In genomic region chr12:124916370-124917134, GRCh38 we compare ENCODE assay signal across 8 cellular contexts. TPM values are rescaled to one million over a fixed set of nuclear protein-coding genes. Genes with fewer than 3 reads are reported as not detected.
DNase-seq lines count a peak whose midpoint lies in the region; ATAC-seq and TF ChIP-seq lines count a peak whose summit lies in the region.

No MANE protein-coding gene starts in this region.

- H2BK12ac ChIP-seq in mesenchymal stem cell (ENCODE audit: low read length in 2 of 2), result peak overlapping the region; percentile 81 to 91

- no peaks in the 10 kb centered on the region for H3K9me3 ChIP-seq in mesenchymal stem cell (ENCODE audit: control insufficient read depth, low read length)
- H3K9me3 ChIP-seq in thoracic aorta, result no peaks in the 10 kb centered on the region

- H3K27me3 ChIP-seq in mesenchymal stem cell (ENCODE audit: control insufficient read depth in 1 of 2, insufficient read depth in 1 of 2, low read length in 2 of 2) (no peaks in the 10 kb centered on the region), thoracic aorta (replicated peaks; ENCODE audit: insufficient read depth) (no peaks in the 10 kb centered on the region)

- H3K27ac ChIP-seq in mesenchymal stem cell (ENCODE audit: low read length, poor library complexity, severe bottlenecking) (peak overlapping the region; percentile 99), thoracic aorta (peak overlapping the region; percentile 97 to 100)

- H2BK15ac ChIP-seq in mesenchymal stem cell (ENCODE audit: low read depth, poor library complexity, severe bottlenecking), result no peak overlapping the region

- 0 out of 2 replicates have a peak, but pooled peaks have one; percentile 17 for TF ChIP-seq POLR2A in Raji (IDR thresholded peaks at IDR 0.05; ENCODE audit: insufficient read depth, low read depth, low read length)

- peak overlapping the region; percentile 90 to 97 for H3K18ac ChIP-seq in mesenchymal stem cell (ENCODE audit: low read depth in 1 of 2, low read length in 2 of 2)

- 3% methylated on average over 5 of the region's 5 CpGs for WGBS in mesenchymal stem cell

- H4K91ac ChIP-seq in mesenchymal stem cell (ENCODE audit: low read length), result peak overlapping the region; percentile 74

- H3K79me1 ChIP-seq in mesenchymal stem cell (replicated peaks; ENCODE audit: low read length, poor library complexity, severe bottlenecking), result no peaks in the 10 kb centered on the region

- TF ChIP-seq CTCF in thoracic aorta (IDR thresholded peaks at IDR 0.05), result no peak

- H2BK5ac ChIP-seq in mesenchymal stem cell (ENCODE audit: low read depth, low read length, poor library complexity, severe bottlenecking), result peak overlapping the region; percentile 87

- peak overlapping the region; percentile 33 for H4K8ac ChIP-seq in mesenchymal stem cell (ENCODE audit: low read length)

- no peak overlapping the region for H2AFZ ChIP-seq in mesenchymal stem cell (ENCODE audit: low read depth, low read length)

- H3K4me2 ChIP-seq in mesenchymal stem cell (ENCODE audit: low read length, poor library complexity, severe bottlenecking), result peak overlapping the region; percentile 0

- peak overlapping the region; percentile 100 for H3K9ac ChIP-seq in mesenchymal stem cell (ENCODE audit: low read length)

- H3K4me1 ChIP-seq in mesenchymal stem cell (ENCODE audit: control insufficient read depth, insufficient read depth, low read depth, low read length) (peaks cover 15% of the 10 kb centered on the region), thoracic aorta (ENCODE audit: control insufficient read depth in 1 of 2, low read depth in 2 of 2) (peaks cover 30 to 62% of the 10 kb centered on the region in 2 donors)

- H3K4me3 ChIP-seq in mesenchymal stem cell (ENCODE audit: insufficient read depth in 1 of 2, low read depth in 1 of 2, low read length in 2 of 2) (peak overlapping the region in 1 of 2 experiments; percentile 98), thoracic aorta (peak overlapping the region; percentile 91)

- peak; percentile 57 for ATAC-seq in thoracic aorta (ENCODE audit: insufficient number of reproducible peaks, low FRiP score, low read depth)
- ATAC-seq in GM21786 (IDR thresholded peaks at IDR 0.05; ENCODE audit: unreplicated experiment), result no peak

- no peak overlapping the region for H3K23ac ChIP-seq in mesenchymal stem cell (ENCODE audit: low read length in 2 of 2)

- peak; percentile 84 for DNase-seq in GM04503 (ENCODE audit: low read depth)
- DNase-seq in dermis microvascular lymphatic vessel endothelial cell (ENCODE audit: low read depth in 2 of 2), result peak; percentile 89 to 94
- DNase-seq in mesenchymal stem cell, result peak; percentile 94
- DNase-seq in thoracic aorta (ENCODE audit: low spot score), result peak; percentile 55
- no peak for DNase-seq in NCI-H2227 (lab: John Stamatoyannopoulos, UW; ENCODE audit: unreplicated experiment)
- no peak for DNase-seq in effector CD4-positive, alpha-beta T cell

- peak overlapping the region; percentile 98 for H2BK120ac ChIP-seq in mesenchymal stem cell (ENCODE audit: low read depth, low read length)

- H3K36me3 ChIP-seq in mesenchymal stem cell (ENCODE audit: control insufficient read depth in 1 of 2, insufficient read depth in 2 of 2, low read depth in 1 of 2, low read length in 2 of 2), result peaks cover 10 to 17% of the 10 kb centered on the region in 2 experiments
- H3K36me3 ChIP-seq in thoracic aorta, result peaks cover 17% of the 10 kb centered on the region

- peak overlapping the region; percentile 86 to 98 for H3K4ac ChIP-seq in mesenchymal stem cell (ENCODE audit: low read depth in 1 of 2, low read length in 2 of 2)

- peak overlapping the region in 1 of 2 experiments; percentile 81 for H3K14ac ChIP-seq in mesenchymal stem cell (ENCODE audit: low read length in 2 of 2)

- peak overlapping the region; percentile 97 for H2AK5ac ChIP-seq in mesenchymal stem cell (ENCODE audit: low read length, severe bottlenecking)

RNA-seq across cellular contexts. Expression of gene UBC, which starts 2.1 kb away (rescaled TPM):
- total RNA-seq in dermis microvascular lymphatic vessel endothelial cell (1,072 and 1,958 TPM in 2 replicates), thoracic aorta (1,000 to 10,000 TPM; 1,069 to 1,422 TPM)
- polyA plus RNA-seq in mesenchymal stem cell (2013, experiment 1 of 2), result 1,267 TPM
- polyA plus RNA-seq in mesenchymal stem cell (2013, experiment 2 of 2), result 1,268 TPM

RNA-seq across cellular contexts. Expression of gene SCARB1, which starts 52.9 kb away (rescaled TPM):
- total RNA-seq in dermis microvascular lymphatic vessel endothelial cell (11.9 and 17.6 TPM in 2 replicates), thoracic aorta (10 to 100 TPM in 1 of 2 donors, 1 to 10 TPM in 1; 8.8 to 13.1 TPM)
- 69.1 TPM for polyA plus RNA-seq in mesenchymal stem cell (2013, experiment 1 of 2)
- 62.0 TPM for polyA plus RNA-seq in mesenchymal stem cell (2013, experiment 2 of 2)

Comparison
In these comparisons a context has a peak if more than half of its experiments do, and no peak if none do; other contexts are left out.
1. DNase-seq: peak in GM04503 (single experiment), dermis microvascular lymphatic vessel endothelial cell (2 of 2), mesenchymal stem cell (single experiment) and thoracic aorta (single experiment); none in NCI-H2227 (single experiment) and effector CD4-positive, alpha-beta T cell (single experiment).